Comparison of ENCODE assay signal across 1 cellular context in genomic region chr2:27211943-27212625, GRCh38.
TF ChIP-seq lines count a peak whose summit lies in the region.

Gene ATRAID, plus strand, starts transcription at chr2:27212041. Its CDS starts 328 bp downstream, at chr2:27212369.
Gene SLC5A6, minus strand, starts transcription at chr2:27212268. Its CDS starts 4,618 bp downstream, at chr2:27207650.

TF ChIP-seq in HEK293, 187 proteins besides CTCF, POLR2A, EP300 and RAD21 (continued from another document and continues in another):
- TF ChIP-seq KLF17 (tag by site-specific recombination; IDR thresholded peaks at IDR 0.05) (peak; percentile 67; the same call in 1 of the 2 replicates), ZNF274 (IDR thresholded peaks at IDR 0.05; ENCODE audit: low read length) (no peak), ZNF274 (tag by site-specific recombination; IDR thresholded peaks at IDR 0.05; ENCODE audit: borderline replicate concordance) (no peak), ZNF280C (tag by site-specific recombination; IDR thresholded peaks at IDR 0.05) (no peak), ZNF26 (tag by site-specific recombination; IDR thresholded peaks at IDR 0.05) (no peak), SETDB1 (IDR thresholded peaks at IDR 0.05; ENCODE audit: insufficient read length, low read length) (no peak), ZNF585B (tag by site-specific recombination; IDR thresholded peaks at IDR 0.05) (no peak), YY1 (tag by site-specific recombination; IDR thresholded peaks at IDR 0.05) (peak; percentile 86), ZNF530 (tag by site-specific recombination; IDR thresholded peaks at IDR 0.05; ENCODE audit: low read depth) (no peak), PRDM1 (tag by site-specific recombination; IDR thresholded peaks at IDR 0.05) (no peak), ZNF571 (tag by site-specific recombination; IDR thresholded peaks at IDR 0.05) (no peak), INSM2 (tag by site-specific recombination; IDR thresholded peaks at IDR 0.05) (no peak), PRDM6 (tag by site-specific recombination; IDR thresholded peaks at IDR 0.05) (no peak), ZBTB1 (tag by site-specific recombination; IDR thresholded peaks at IDR 0.05) (no peak), SP3 (tag by site-specific recombination; IDR thresholded peaks at IDR 0.05) (peak; percentile 97), KLF16 (tag by site-specific recombination; IDR thresholded peaks at IDR 0.05) (0 out of 2 replicates have a peak, but pooled peaks have one; percentile 46), KLF1 (tag by site-specific recombination; IDR thresholded peaks at IDR 0.05) (no peak; the same call in none of the 2 replicates), ZBTB17 (tag by site-specific recombination; IDR thresholded peaks at IDR 0.05) (peak; percentile 25; the same call in 1 of the 2 replicates), ZNF791 (tag by site-specific recombination; IDR thresholded peaks at IDR 0.05) (no peak), ZNF366 (tag by site-specific recombination; conservative IDR thresholded peaks at IDR 0.05) (no peak), ZNF37A (tag by site-specific recombination; IDR thresholded peaks at IDR 0.05) (no peak), ZNF626 (tag by site-specific recombination; IDR thresholded peaks at IDR 0.05) (no peak), KLF10 (tag by site-specific recombination; IDR thresholded peaks at IDR 0.05) (peak; percentile 90), ZNF558 (tag by site-specific recombination; IDR thresholded peaks at IDR 0.05) (no peak), ZNF830 (tag by site-specific recombination; IDR thresholded peaks at IDR 0.05; ENCODE audit: low read depth) (no peak), HOXD13 (CRISPR knock-in tag; IDR thresholded peaks at IDR 0.05; ENCODE audit: borderline replicate concordance) (no peak), ZNF488 (tag by site-specific recombination; IDR thresholded peaks at IDR 0.05) (no peak), ELK4 (IDR thresholded peaks at IDR 0.05; ENCODE audit: borderline replicate concordance, low read depth, low read length) (no peak), PRDM10 (tag by site-specific recombination; IDR thresholded peaks at IDR 0.05) (peak; percentile 86), ZNF223 (tag by site-specific recombination; IDR thresholded peaks at IDR 0.05) (no peak), PRDM2 (tag by site-specific recombination; IDR thresholded peaks at IDR 0.05; ENCODE audit: borderline replicate concordance) (no peak), ZNF658 (tag by site-specific recombination; IDR thresholded peaks at IDR 0.05) (no peak), AEBP2 (tag by site-specific recombination; IDR thresholded peaks at IDR 0.05; ENCODE audit: borderline replicate concordance) (no peak)
